ENCODE assay signal across 1 cellular context in the genomic region with DNA sequence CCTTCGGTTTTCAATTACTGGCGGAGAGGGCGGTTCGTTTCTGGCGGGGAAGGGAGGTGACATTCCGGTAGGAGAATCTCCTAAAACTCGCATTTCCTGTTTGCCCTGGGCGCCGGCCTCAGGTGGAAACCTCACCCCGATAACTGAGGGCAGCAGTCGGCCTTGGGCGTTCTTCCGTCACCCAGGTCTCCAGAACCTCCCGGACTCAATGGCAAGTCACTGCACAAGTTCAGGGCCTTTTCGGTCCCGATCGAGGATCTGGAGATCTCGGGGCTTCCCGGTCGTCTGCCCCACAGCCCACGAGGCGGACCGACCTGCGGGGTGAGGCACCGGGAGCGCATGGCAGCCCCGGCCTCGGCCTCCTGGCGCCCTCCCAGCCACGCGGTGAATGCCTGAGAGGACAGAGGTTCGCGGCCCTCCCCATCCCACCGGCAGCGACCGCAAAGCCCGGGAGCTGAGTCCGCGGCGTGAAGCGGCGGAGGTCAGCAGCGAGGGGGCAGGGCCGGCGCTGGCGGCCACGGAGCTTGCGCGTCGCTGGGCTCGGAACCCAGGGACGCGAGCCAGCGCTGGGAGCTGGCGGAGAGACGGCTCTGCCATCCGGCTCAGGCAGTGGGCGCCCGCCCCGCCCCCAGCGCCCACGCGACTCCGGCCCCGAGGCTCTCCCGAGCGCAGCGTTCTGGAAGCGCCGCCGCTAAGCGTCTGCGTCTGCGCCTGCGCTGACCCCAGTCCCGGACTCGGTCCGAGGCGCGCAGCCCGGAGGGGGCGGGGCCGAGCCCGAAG.
A peak's percentile ranks its signal among the peaks of the same experiment; 100 is the strongest.
TF ChIP-seq lines count a peak whose summit lies in the region.

No MANE protein-coding gene starts in this region.

TF ChIP-seq in HepG2, 621 proteins besides CTCF, POLR2A, EP300 and RAD21 (continued from another document and continues in another):
- TF ChIP-seq THAP8 (CRISPR knock-in tag; IDR thresholded peaks at IDR 0.05; ENCODE audit: borderline replicate concordance), result peak; percentile 82
- peak; percentile 82 for TF ChIP-seq ZNF564 (CRISPR knock-in tag; IDR thresholded peaks at IDR 0.05)
- no peak for TF ChIP-seq ZNF713 (CRISPR knock-in tag; IDR thresholded peaks at IDR 0.05)
- TF ChIP-seq PAWR (CRISPR knock-in tag; IDR thresholded peaks at IDR 0.05; ENCODE audit: borderline replicate concordance), result no peak
- no peak for TF ChIP-seq CENPX (CRISPR knock-in tag; IDR thresholded peaks at IDR 0.05)
- TF ChIP-seq PRDM10 (CRISPR knock-in tag; IDR thresholded peaks at IDR 0.05; ENCODE audit: low read depth), result no peak
- TF ChIP-seq ZNF264 (CRISPR knock-in tag; IDR thresholded peaks at IDR 0.05), result no peak
- TF ChIP-seq TEF (CRISPR knock-in tag; IDR thresholded peaks at IDR 0.05), result no peak
- TF ChIP-seq MLX (CRISPR knock-in tag; IDR thresholded peaks at IDR 0.05), result 0 out of 2 replicates have a peak, but pooled peaks have one; percentile 19
- no peak for TF ChIP-seq ZNF136 (CRISPR knock-in tag; IDR thresholded peaks at IDR 0.05; ENCODE audit: low read depth)
- TF ChIP-seq MIER3 (CRISPR knock-in tag; IDR thresholded peaks at IDR 0.05; ENCODE audit: borderline replicate concordance), result no peak
- TF ChIP-seq, protein P1, sequence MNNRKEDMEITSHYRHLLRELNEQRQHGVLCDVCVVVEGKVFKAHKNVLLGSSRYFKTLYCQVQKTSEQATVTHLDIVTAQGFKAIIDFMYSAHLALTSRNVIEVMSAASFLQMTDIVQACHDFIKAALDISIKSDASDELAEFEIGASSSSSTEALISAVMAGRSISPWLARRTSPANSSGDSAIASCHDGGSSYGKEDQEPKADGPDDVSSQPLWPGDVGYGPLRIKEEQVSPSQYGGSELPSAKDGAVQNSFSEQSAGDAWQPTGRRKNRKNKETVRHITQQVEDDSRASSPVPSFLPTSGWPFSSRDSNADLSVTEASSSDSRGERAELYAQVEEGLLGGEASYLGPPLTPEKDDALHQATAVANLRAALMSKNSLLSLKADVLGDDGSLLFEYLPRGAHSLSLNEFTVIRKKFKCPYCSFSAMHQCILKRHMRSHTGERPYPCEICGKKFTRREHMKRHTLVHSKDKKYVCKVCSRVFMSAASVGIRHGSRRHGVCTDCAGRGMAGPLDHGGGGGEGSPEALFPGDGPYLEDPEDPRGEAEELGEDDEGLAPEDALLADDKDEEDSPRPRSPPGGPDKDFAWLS (CRISPR knock-in tag; IDR thresholded peaks at IDR 0.05; ENCODE audit: borderline replicate concordance), result no peak
- no peak for TF ChIP-seq CHD4 (IDR thresholded peaks at IDR 0.05; ENCODE audit: borderline replicate concordance, low read length)
- TF ChIP-seq E2F1 (CRISPR knock-in tag; IDR thresholded peaks at IDR 0.05), result no peak
- TF ChIP-seq, protein P2, sequence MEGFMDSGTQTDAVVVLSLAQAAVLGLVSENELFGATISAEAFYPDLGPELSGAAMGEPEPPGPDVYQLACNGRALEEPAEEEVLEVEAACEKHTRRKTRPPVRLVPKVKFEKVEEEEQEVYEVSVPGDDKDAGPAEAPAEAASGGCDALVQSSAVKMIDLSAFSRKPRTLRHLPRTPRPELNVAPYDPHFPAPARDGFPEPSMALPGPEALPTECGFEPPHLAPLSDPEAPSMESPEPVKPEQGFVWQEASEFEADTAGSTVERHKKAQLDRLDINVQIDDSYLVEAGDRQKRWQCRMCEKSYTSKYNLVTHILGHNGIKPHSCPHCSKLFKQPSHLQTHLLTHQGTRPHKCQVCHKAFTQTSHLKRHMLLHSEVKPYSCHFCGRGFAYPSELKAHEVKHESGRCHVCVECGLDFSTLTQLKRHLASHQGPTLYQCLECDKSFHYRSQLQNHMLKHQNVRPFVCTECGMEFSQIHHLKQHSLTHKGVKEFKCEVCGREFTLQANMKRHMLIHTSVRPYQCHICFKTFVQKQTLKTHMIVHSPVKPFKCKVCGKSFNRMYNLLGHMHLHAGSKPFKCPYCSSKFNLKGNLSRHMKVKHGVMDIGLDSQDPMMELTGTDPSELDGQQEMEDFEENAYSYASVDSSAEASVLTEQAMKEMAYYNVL (CRISPR knock-in tag; IDR thresholded peaks at IDR 0.05; ENCODE audit: borderline replicate concordance), result no peak
- TF ChIP-seq ZNF138 (CRISPR knock-in tag; IDR thresholded peaks at IDR 0.05; ENCODE audit: low read depth), result peak; percentile 82; the same call in 1 of the 2 replicates
- peak; percentile 94 for TF ChIP-seq CSRNP1 (CRISPR knock-in tag; IDR thresholded peaks at IDR 0.05)
- no peak for TF ChIP-seq HOXD1 (CRISPR knock-in tag; IDR thresholded peaks at IDR 0.05)
- TF ChIP-seq, protein P3, sequence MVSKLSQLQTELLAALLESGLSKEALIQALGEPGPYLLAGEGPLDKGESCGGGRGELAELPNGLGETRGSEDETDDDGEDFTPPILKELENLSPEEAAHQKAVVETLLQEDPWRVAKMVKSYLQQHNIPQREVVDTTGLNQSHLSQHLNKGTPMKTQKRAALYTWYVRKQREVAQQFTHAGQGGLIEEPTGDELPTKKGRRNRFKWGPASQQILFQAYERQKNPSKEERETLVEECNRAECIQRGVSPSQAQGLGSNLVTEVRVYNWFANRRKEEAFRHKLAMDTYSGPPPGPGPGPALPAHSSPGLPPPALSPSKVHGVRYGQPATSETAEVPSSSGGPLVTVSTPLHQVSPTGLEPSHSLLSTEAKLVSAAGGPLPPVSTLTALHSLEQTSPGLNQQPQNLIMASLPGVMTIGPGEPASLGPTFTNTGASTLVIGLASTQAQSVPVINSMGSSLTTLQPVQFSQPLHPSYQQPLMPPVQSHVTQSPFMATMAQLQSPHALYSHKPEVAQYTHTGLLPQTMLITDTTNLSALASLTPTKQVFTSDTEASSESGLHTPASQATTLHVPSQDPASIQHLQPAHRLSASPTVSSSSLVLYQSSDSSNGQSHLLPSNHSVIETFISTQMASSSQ (IDR thresholded peaks at IDR 0.05; ENCODE audit: low read depth), result no peak
- TF ChIP-seq, protein P3 (CRISPR knock-in tag; IDR thresholded peaks at IDR 0.05; ENCODE audit: borderline replicate concordance), result no peak
- TF ChIP-seq FLYWCH1 (CRISPR knock-in tag; IDR thresholded peaks at IDR 0.05), result no peak
- peak; percentile 93; the same call in 1 of the 2 replicates for TF ChIP-seq MYC (CRISPR knock-in tag; IDR thresholded peaks at IDR 0.05; ENCODE audit: borderline replicate concordance)
- TF ChIP-seq BHLHE40 (IDR thresholded peaks at IDR 0.05; ENCODE audit: low read length), result no peak
- peak; percentile 94 for TF ChIP-seq ARID2 (CRISPR knock-in tag; IDR thresholded peaks at IDR 0.05; ENCODE audit: borderline replicate concordance)
- TF ChIP-seq NFYC (CRISPR knock-in tag; IDR thresholded peaks at IDR 0.05), result no peak
- TF ChIP-seq ZNF644 (CRISPR knock-in tag; IDR thresholded peaks at IDR 0.05; ENCODE audit: low read depth), result no peak
- TF ChIP-seq JUNB (CRISPR knock-in tag; IDR thresholded peaks at IDR 0.05; ENCODE audit: borderline replicate concordance), result no peak
- TF ChIP-seq HBP1 (CRISPR knock-in tag; IDR thresholded peaks at IDR 0.05; ENCODE audit: low read depth), result no peak; the same call in 1 of the 2 replicates
